In genomic region chr2:25567406-25567805, GRCh38 we compare ENCODE assay signal across 7 cellular contexts.
DNase-seq lines count a peak whose midpoint lies in the region; ATAC-seq and TF ChIP-seq lines count a peak whose summit lies in the region.

No MANE protein-coding gene starts in this region.

- H3K27me3 ChIP-seq in PC-3 (ENCODE audit: low read length): no peaks in the 10 kb centered on the region

- no peak overlapping the region for H3K4me3 ChIP-seq in PC-3 (ENCODE audit: low read length)
- no peak overlapping the region for H3K4me3 ChIP-seq in epithelial cell of esophagus (ENCODE audit: low read length)

- no peaks in the 10 kb centered on the region for H3K27me3 Mint-ChIP-seq in osteocyte (ENCODE audit: unreplicated experiment)

- no peak overlapping the region for H3K27ac Mint-ChIP-seq in osteocyte (ENCODE audit: unreplicated experiment)

- H3K9me2 ChIP-seq in PC-3 (replicated peaks; ENCODE audit: low read length): no peaks in the 10 kb centered on the region

- no peaks in the 10 kb centered on the region for H3K36me3 Mint-ChIP-seq in osteocyte (ENCODE audit: unreplicated experiment)

- H3K4me2 ChIP-seq in PC-3 (ENCODE audit: low read length): no peak overlapping the region

- DNase-seq in Daoy (ENCODE audit: low read depth): peak; percentile 29
- peak; percentile 12 for DNase-seq in H4 (ENCODE audit: low spot score)
- peak; percentile 67 for DNase-seq in PC-3
- peak; percentile 50 for DNase-seq in epithelial cell of esophagus (ENCODE audit: low read depth)
- no peak for DNase-seq in osteocyte (ENCODE audit: extremely low spot score, unreplicated experiment)

- BruUV-seq in PC-3 (replicated peaks; lab: Mats Ljungman, UMichigan): no TSS peak

- POLR2A ChIA-PET in PC-3 (lab: Charles Lee; ENCODE audit: unreplicated experiment): no interaction called here

- no peak for TF ChIP-seq POLR2A in GM18505 (IDR thresholded peaks at IDR 0.05; ENCODE audit: borderline replicate concordance, extremely low read depth, insufficient read depth, insufficient read length)

- no peaks in the 10 kb centered on the region for H3K36me3 ChIP-seq in PC-3 (ENCODE audit: low read depth, low read length)

- H3K4me1 Mint-ChIP-seq in osteocyte (ENCODE audit: unreplicated experiment): peaks cover 2% of the 10 kb centered on the region

- no peaks in the 10 kb centered on the region for H3F3A ChIP-seq in PC-3 (ENCODE audit: low read length, unreplicated experiment)

- no peak overlapping the region for H3K9ac ChIP-seq in PC-3 (ENCODE audit: low read length)

- TF ChIP-seq CTCF in PC-3 (conservative IDR thresholded peaks at IDR 0.05; ENCODE audit: low read depth, low read length) (peak; percentile 78), epithelial cell of esophagus (IDR thresholded peaks at IDR 0.05; ENCODE audit: insufficient read depth, low read depth, low read length, missing control alignments) (peak; percentile 50), osteocyte (IDR thresholded peaks at IDR 0.05) (peak; percentile 64)

- H4K20me1 ChIP-seq in PC-3 (ENCODE audit: low read length): no peaks in the 10 kb centered on the region

- intact Hi-C loops in PC-3 (cut with micrococcal nuclease): loop anchor here (1.0 to 5.0 kb wide), 3 partner anchors 45 to 205 kb away; no protein-coding TSS in a partner anchor

- peak; percentile 85 for ATAC-seq in PC-3
- no peak for ATAC-seq in GM18505 (IDR thresholded peaks at IDR 0.05; ENCODE audit: unreplicated experiment)
- ATAC-seq in GM19035 (IDR thresholded peaks at IDR 0.05; ENCODE audit: unreplicated experiment): no peak

- H3K27ac ChIP-seq in PC-3 (ENCODE audit: low read length): no peak overlapping the region

- H3K79me2 ChIP-seq in PC-3 (ENCODE audit: low read length): no peaks in the 10 kb centered on the region

- H3K9me3 ChIP-seq in PC-3 (ENCODE audit: low read length): no peaks in the 10 kb centered on the region

- H3K4me1 ChIP-seq in PC-3 (ENCODE audit: insufficient read depth, low read length): no peaks in the 10 kb centered on the region

- peak overlapping the region; percentile 32; the same call in 1 of the 2 replicates for H2AFZ ChIP-seq in PC-3 (ENCODE audit: low read length)

- H3K4me3 Mint-ChIP-seq in osteocyte (ENCODE audit: unreplicated experiment): no peak overlapping the region

- H3K9me3 Mint-ChIP-seq in osteocyte (ENCODE audit: unreplicated experiment): no peaks in the 10 kb centered on the region

- CTCF ChIA-PET in PC-3 (lab: Charles Lee): no interaction called here
